Comparison of ENCODE assay signal across 10 cellular contexts in the genomic region with DNA sequence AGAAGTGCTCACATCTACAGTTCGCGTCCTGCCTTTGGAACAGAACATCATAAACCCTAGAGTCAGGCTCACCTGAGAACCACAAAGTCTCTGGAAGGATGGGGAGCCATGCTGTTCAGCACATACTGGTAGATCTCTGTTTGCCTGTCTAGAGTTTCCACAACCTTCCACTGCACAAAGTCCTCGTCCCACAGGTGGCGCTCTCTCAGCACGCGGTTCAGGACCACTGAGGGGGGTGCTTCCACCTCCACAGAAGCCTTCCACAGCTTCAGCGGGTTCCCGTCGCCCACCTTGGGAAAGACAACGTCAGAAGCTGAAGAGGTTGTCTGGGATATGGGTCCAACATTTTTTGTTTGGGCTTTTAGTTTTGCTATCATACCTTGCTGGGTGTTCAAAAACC.
DNase-seq lines count a peak whose midpoint lies in the region; ATAC-seq and TF ChIP-seq lines count a peak whose summit lies in the region.
"Had no signal": no experiment of that assay in that cellular context is flagged by ENCODE, and none has a peak within 500 bp of the region (broad histone marks: within the 10 kb centered on the region; RNA-seq: fewer than 3 reads in every experiment).

No MANE protein-coding gene starts in this region.

- TF ChIP-seq CTCF in Panc1 (IDR thresholded peaks at IDR 0.05), result peak; percentile 44

- in situ Hi-C loops in ACHN (cut with HindIII; ENCODE audit: low pct_ligation_motif_present, low pct_unique_long_range_greater_than_20kb, low sequenced_read_pairs), result no loop called here
- in situ Hi-C loops in Panc1 (cut with HindIII; ENCODE audit: low pct_unique_long_range_greater_than_20kb, low sequenced_read_pairs), result no loop called here

- CTCF ChIA-PET in Panc1 (lab: Charles Lee), result no interaction called here

- peak; percentile 19 for DNase-seq in ACHN
- DNase-seq in Panc1 (ENCODE audit: low read depth, low spot score), result peak; percentile 10
- DNase-seq in iPS DF 4.7 (ENCODE audit: extremely low read depth, low spot score), result peak; percentile 41
- no peak for DNase-seq in NCI-H1694 treated with DMSO at 0.1 percent for 48 hours (lab: John Stamatoyannopoulos, UW)
- DNase-seq in NCI-H1092 (lab: John Stamatoyannopoulos, UW), result no peak
- DNase-seq: activated naive CD8-positive, alpha-beta T cell treated with anti-CD3 and anti-CD28 coated beads, Interleukin-2, amount 10 ng/mL, durations not matched to agents 7 days and 5 days; DMS153 had no signal

- H3K4me1 ChIP-seq in Panc1 (ENCODE audit: control insufficient read depth, insufficient read depth, low read length), result no peaks in the 10 kb centered on the region

- no peak overlapping the region for H3K4me3 ChIP-seq in Panc1 (ENCODE audit: low read depth in 2 of 2, low read length in 2 of 2)

- peak; percentile 51 for ATAC-seq in GM19035 (IDR thresholded peaks at IDR 0.05; ENCODE audit: unreplicated experiment)
- ATAC-seq in Panc1, result no peak
- ATAC-seq in GM21786 (IDR thresholded peaks at IDR 0.05; ENCODE audit: unreplicated experiment), result no peak
- ATAC-seq in GM19023 (IDR thresholded peaks at IDR 0.05; ENCODE audit: unreplicated experiment), result no peak

- POLR2A ChIA-PET in Panc1 (lab: Charles Lee), result no interaction called here

- H3K27ac ChIP-seq in Panc1 (ENCODE audit: low read length), result no peak overlapping the region

- intact Hi-C loops in Panc1 (cut with micrococcal nuclease; ENCODE audit: unreplicated experiment), result no loop called here

- H3K27me3 ChIP-seq in Panc1 (ENCODE audit: control insufficient read depth, insufficient read depth, low read length), result no peaks in the 10 kb centered on the region

- no peaks in the 10 kb centered on the region for H3K36me3 ChIP-seq in Panc1 (ENCODE audit: control insufficient read depth, insufficient read depth, low read length)

- no peaks in the 10 kb centered on the region for H3K9me3 ChIP-seq in Panc1 (ENCODE audit: control insufficient read depth, insufficient read depth, low read depth, low read length)

- no TSS peak for BruUV-seq in Panc1 (replicated peaks; lab: Mats Ljungman, UMichigan)

Comparison
In these comparisons a context has a peak if more than half of its experiments do, and no peak if none do; other contexts are left out.
1. DNase-seq: peak in ACHN (single experiment), Panc1 (single experiment) and iPS DF 4.7 (single experiment); none in NCI-H1694 treated with DMSO at 0.1 percent for 48 hours (single experiment) and NCI-H1092 (single experiment).